ENCODE assay signal across 8 cellular contexts in genomic region chr9:114082017-114082735, GRCh38. TPM values are rescaled to one million over a fixed set of nuclear protein-coding genes. Genes with fewer than 3 reads are reported as not detected.
DNase-seq lines count a peak whose midpoint lies in the region; ATAC-seq, FAIRE-seq and TF ChIP-seq lines count a peak whose summit lies in the region.

No MANE protein-coding gene starts in this region.

- H3K4me2 ChIP-seq in KMS-11, result no peak overlapping the region

- no peak overlapping the region for H3K27ac Mint-ChIP-seq in natural killer cell treated with Interleukin-12 subunit alpha and Interleukin-12 subunit beta and Interleukin-15 and Interleukin-18, amount 100 ng/mL, for 72 hours
- no peak overlapping the region for H3K27ac Mint-ChIP-seq in stimulated activated naive B cell treated with anti-CD40 and anti-IgM and Interleukin-4, amounts not matched to agents 10 μg/mL and 1 μg/mL and 100 μg/mL, for 72 hours

- no peaks in the 10 kb centered on the region for H4K20me1 ChIP-seq in KMS-11 (ENCODE audit: insufficient read depth)

- in situ Hi-C loops in Panc1 (cut with HindIII; ENCODE audit: low pct_unique_long_range_greater_than_20kb, low sequenced_read_pairs), result no loop called here

- no TSS peak for BruUV-seq in Panc1 (replicated peaks; lab: Mats Ljungman, UMichigan)

- H3K27me3 ChIP-seq in KMS-11 (ENCODE audit: insufficient read depth, low read depth) (no peaks in the 10 kb centered on the region), Panc1 (ENCODE audit: control insufficient read depth, insufficient read depth, low read length) (no peaks in the 10 kb centered on the region)

- H3K36me3 Mint-ChIP-seq in natural killer cell treated with Interleukin-12 subunit alpha and Interleukin-12 subunit beta and Interleukin-15 and Interleukin-18, amount 100 ng/mL, for 72 hours, result no peaks in the 10 kb centered on the region
- H3K36me3 Mint-ChIP-seq in stimulated activated naive B cell treated with anti-CD40 and anti-IgM and Interleukin-4, amounts not matched to agents 10 μg/mL and 1 μg/mL and 100 μg/mL, for 72 hours, result no peaks in the 10 kb centered on the region

- H2AFZ ChIP-seq in KMS-11 (ENCODE audit: low read depth), result peak overlapping the region; percentile 6; the same call in 1 of the 2 replicates

- TF ChIP-seq CTCF in D721Med (IDR thresholded peaks at IDR 0.05; ENCODE audit: insufficient read depth, missing control alignments) (peak; percentile 85), KMS-11 (conservative IDR thresholded peaks at IDR 0.05; ENCODE audit: low read depth, low read length) (peak; percentile 91), Panc1 (IDR thresholded peaks at IDR 0.05) (peak; percentile 84)

- no peak overlapping the region for H3K9ac ChIP-seq in KMS-11

- no peak for FAIRE-seq in D721Med (lab: Jason Lieb, UNC)

- H3K4me1 Mint-ChIP-seq in natural killer cell treated with Interleukin-12 subunit alpha and Interleukin-12 subunit beta and Interleukin-15 and Interleukin-18, amount 100 ng/mL, for 72 hours (ENCODE audit: low read depth in 2 of 2), result no peaks in the 10 kb centered on the region
- H3K4me1 Mint-ChIP-seq in stimulated activated naive B cell treated with anti-CD40 and anti-IgM and Interleukin-4, amounts not matched to agents 10 μg/mL and 1 μg/mL and 100 μg/mL, for 72 hours, result peaks cover 0 to 1% of the 10 kb centered on the region in 2 donors

- POLR2A ChIA-PET in Panc1 (lab: Charles Lee), result no interaction called here

- H3K4me3 Mint-ChIP-seq in natural killer cell treated with Interleukin-12 subunit alpha and Interleukin-12 subunit beta and Interleukin-15 and Interleukin-18, amount 100 ng/mL, for 72 hours, result no peak overlapping the region
- H3K4me3 Mint-ChIP-seq in stimulated activated naive B cell treated with anti-CD40 and anti-IgM and Interleukin-4, amounts not matched to agents 10 μg/mL and 1 μg/mL and 100 μg/mL, for 72 hours, result no peak overlapping the region

- H3K36me3 ChIP-seq in KMS-11 (ENCODE audit: insufficient read depth) (no peaks in the 10 kb centered on the region), Panc1 (ENCODE audit: control insufficient read depth, insufficient read depth, low read length) (no peaks in the 10 kb centered on the region)

- intact Hi-C loops in Panc1 (cut with micrococcal nuclease; ENCODE audit: unreplicated experiment), result loop anchor here (5.0 kb wide), 1 partner anchor 220 kb away; no protein-coding TSS in a partner anchor

- peaks cover 0 to 3% of the 10 kb centered on the region in 2 donors for H3K27me3 Mint-ChIP-seq in natural killer cell treated with Interleukin-12 subunit alpha and Interleukin-12 subunit beta and Interleukin-15 and Interleukin-18, amount 100 ng/mL, for 72 hours
- H3K27me3 Mint-ChIP-seq in stimulated activated naive B cell treated with anti-CD40 and anti-IgM and Interleukin-4, amounts not matched to agents 10 μg/mL and 1 μg/mL and 100 μg/mL, for 72 hours, result peaks cover 3 to 5% of the 10 kb centered on the region in 2 donors

- DNase-seq in D721Med (ENCODE audit: insufficient read length, low spot score) (peak; percentile 87), Panc1 (ENCODE audit: low read depth, low spot score) (peak; percentile 50), fibroblast of gingiva (ENCODE audit: low read depth) (peak; percentile 75)
- DNase-seq in activated T-cell treated with anti-CD3 and anti-CD28 coated beads, Interleukin-2, amount 50 U/mL, for 1 hour, result peak; percentile 69
- DNase-seq in natural killer cell treated with Interleukin-12 subunit alpha and Interleukin-12 subunit beta and Interleukin-15 and Interleukin-18, amount 100 ng/mL, for 72 hours (ENCODE audit: low spot score), result peak; percentile 80
- DNase-seq in stimulated activated naive B cell treated with anti-CD40 and anti-IgM and Interleukin-4, amounts not matched to agents 10 μg/mL and 1 μg/mL and 100 μg/mL, for 72 hours, result peak; percentile 70

- H3K9me3 Mint-ChIP-seq in natural killer cell treated with Interleukin-12 subunit alpha and Interleukin-12 subunit beta and Interleukin-15 and Interleukin-18, amount 100 ng/mL, for 72 hours, result no peaks in the 10 kb centered on the region
- no peaks in the 10 kb centered on the region for H3K9me3 Mint-ChIP-seq in stimulated activated naive B cell treated with anti-CD40 and anti-IgM and Interleukin-4, amounts not matched to agents 10 μg/mL and 1 μg/mL and 100 μg/mL, for 72 hours

- H3K9me3 ChIP-seq in Panc1 (ENCODE audit: control insufficient read depth, insufficient read depth, low read depth, low read length), result no peaks in the 10 kb centered on the region

- ATAC-seq in GM21529 (IDR thresholded peaks at IDR 0.05; ENCODE audit: unreplicated experiment) (peak; percentile 87), Panc1 (peak; percentile 98)
- ATAC-seq in natural killer cell treated with Interleukin-12 subunit alpha and Interleukin-12 subunit beta and Interleukin-15 and Interleukin-18, amount 100 ng/mL, for 72 hours, result peak; percentile 50 to 69
- ATAC-seq in stimulated activated naive B cell treated with anti-CD40 and anti-IgM and Interleukin-4, amounts not matched to agents 10 μg/mL and 1 μg/mL and 100 μg/mL, for 72 hours (replicated peaks), result peak; percentile 92 to 94

- no peaks in the 10 kb centered on the region for H3K79me2 ChIP-seq in KMS-11 (ENCODE audit: insufficient read depth, low read depth)

- no peak overlapping the region for H3K27ac ChIP-seq in KMS-11
- no peak overlapping the region for H3K27ac ChIP-seq in Panc1 (ENCODE audit: low read length)

- CTCF ChIA-PET in Panc1 (lab: Charles Lee), result interaction anchor here (0.9 to 2.5 kb wide), 4 partner anchors 11 to 209 kb away, joined by 3 to 17 read pairs (median 8); no protein-coding TSS in a partner anchor

- H3K4me3 ChIP-seq in KMS-11 (IDR thresholded peaks at IDR 0.05; ENCODE audit: insufficient read depth, low read depth, low read length) (no peak overlapping the region), Panc1 (ENCODE audit: low read depth in 2 of 2, low read length in 2 of 2) (no peak overlapping the region)

- H3K4me1 ChIP-seq in KMS-11 (ENCODE audit: low read depth, poor library complexity, severe bottlenecking) (no peaks in the 10 kb centered on the region), Panc1 (ENCODE audit: control insufficient read depth, insufficient read depth, low read length) (no peaks in the 10 kb centered on the region)

RNA-seq across cellular contexts. Expression of gene AMBP, which starts 4.1 kb away (rescaled TPM):
- 1.7 TPM for total RNA-seq in Panc1 (2021; ENCODE audit: unreplicated experiment)
- not detected for polyA plus RNA-seq in Panc1 (2012; ENCODE audit: insufficient read length)
- not detected for total RNA-seq in natural killer cell treated with Interleukin-12 subunit alpha and Interleukin-12 subunit beta and Interleukin-15 and Interleukin-18, amount 100 ng/mL, for 72 hours

RNA-seq across cellular contexts. Expression of gene KIF12, which starts 16.9 kb away (rescaled TPM):
- 0.87 TPM for total RNA-seq in Panc1 (2021; ENCODE audit: unreplicated experiment)
- 1.4 TPM for polyA plus RNA-seq in Panc1 (2012; ENCODE audit: insufficient read length)
- not detected for total RNA-seq in natural killer cell treated with Interleukin-12 subunit alpha and Interleukin-12 subunit beta and Interleukin-15 and Interleukin-18, amount 100 ng/mL, for 72 hours
